1 cellular context compared by ENCODE assay signal in genomic region chr1:151369621-151370048, GRCh38.
TF ChIP-seq lines count a peak whose summit lies in the region.

No MANE protein-coding gene starts in this region.

TF ChIP-seq in WTC11, 78 proteins besides CTCF, POLR2A, EP300 and RAD21 (continued from another document):
- TF ChIP-seq ZNF532 (CRISPR knock-in tag; IDR thresholded peaks at IDR 0.05; ENCODE audit: borderline replicate concordance) (no peak), SP1 (CRISPR knock-in tag; conservative IDR thresholded peaks at IDR 0.05) (no peak), USF1 (CRISPR knock-in tag; IDR thresholded peaks at IDR 0.05) (no peak), KAT7 (CRISPR knock-in tag; IDR thresholded peaks at IDR 0.05; ENCODE audit: borderline replicate concordance) (no peak), MLX (CRISPR knock-in tag; IDR thresholded peaks at IDR 0.05) (no peak), ZNF317 (CRISPR knock-in tag; IDR thresholded peaks at IDR 0.05; ENCODE audit: borderline replicate concordance, low read depth) (no peak), SOX15 (CRISPR knock-in tag; IDR thresholded peaks at IDR 0.05) (no peak)
